14 cellular contexts compared by ENCODE assay signal in genomic region chr6:43990275-43990626, GRCh38.
DNase-seq lines count a peak whose midpoint lies in the region; ATAC-seq and TF ChIP-seq lines count a peak whose summit lies in the region.
"Had no signal": no experiment of that assay in that cellular context is flagged by ENCODE, and none has a peak within 500 bp of the region (broad histone marks: within the 10 kb centered on the region; RNA-seq: fewer than 3 reads in every experiment).

No MANE protein-coding gene starts in this region.

- no peaks in the 10 kb centered on the region for H3K9me3 Mint-ChIP-seq in MCF 10A (ENCODE audit: unreplicated experiment)
- H3K9me3 Mint-ChIP-seq: activated naive CD4-positive, alpha-beta T cell treated with anti-CD3 and anti-CD28 coated beads for 36 hours; T-cell had no signal

- no peaks in the 10 kb centered on the region for H3K27me3 ChIP-seq in breast epithelium
- no peaks in the 10 kb centered on the region for H3K27me3 ChIP-seq in body of pancreas
- no peaks in the 10 kb centered on the region for H3K27me3 ChIP-seq in mesendoderm (ENCODE audit: insufficient read depth, low read length, poor library complexity)

- H3K36me3 ChIP-seq in breast epithelium = no peaks in the 10 kb centered on the region
- H3K36me3 ChIP-seq in body of pancreas (replicated peaks in 1 of 2; ENCODE audit: insufficient read depth in 1 of 2, low read depth in 2 of 2) = no peaks in the 10 kb centered on the region
- H3K36me3 ChIP-seq in mesendoderm (ENCODE audit: control insufficient read depth, insufficient read depth, low read length) = no peaks in the 10 kb centered on the region
- H3K36me3 ChIP-seq: HAP-1 had no signal

- H3K27me3 Mint-ChIP-seq in MCF 10A (ENCODE audit: insufficient read depth, unreplicated experiment) = no peaks in the 10 kb centered on the region

- H3K9me3 ChIP-seq in breast epithelium (no peaks in the 10 kb centered on the region), body of pancreas (no peaks in the 10 kb centered on the region)
- H3K9me3 ChIP-seq: HAP-1 had no signal

- H3K9ac ChIP-seq in mesendoderm (ENCODE audit: low read length) = no peak overlapping the region

- no TSS peak for BruUV-seq in MCF 10A (replicated peaks; lab: Mats Ljungman, UMichigan)

- H4K5ac ChIP-seq in mesendoderm (ENCODE audit: low read length) = no peak overlapping the region

- H3K18ac ChIP-seq in mesendoderm (ENCODE audit: low read length) = no peak overlapping the region

- no peak overlapping the region for H4K8ac ChIP-seq in mesendoderm (ENCODE audit: low read depth, low read length)

- no peak overlapping the region for H3K4ac ChIP-seq in mesendoderm (ENCODE audit: low read depth, low read length)

- no peak overlapping the region for H3K23ac ChIP-seq in mesendoderm (ENCODE audit: low read length)

- no peak overlapping the region for H3K4me2 ChIP-seq in mesendoderm (ENCODE audit: low read length)

- TF ChIP-seq CTCF in breast epithelium (IDR thresholded peaks at IDR 0.05) = no peak
- TF ChIP-seq CTCF in MCF 10A (IDR thresholded peaks at IDR 0.05; ENCODE audit: unreplicated experiment) = no peak
- TF ChIP-seq CTCF in body of pancreas (IDR thresholded peaks at IDR 0.05) = no peak

- H3K36me3 Mint-ChIP-seq in MCF 10A (ENCODE audit: insufficient read depth, unreplicated experiment) = no peaks in the 10 kb centered on the region
- H3K36me3 Mint-ChIP-seq: T-cell had no signal

- H3K27ac ChIP-seq in breast epithelium (peak overlapping the region; percentile 51 to 52), body of pancreas (peak overlapping the region; percentile 32 to 73 (median 59)), mesendoderm (ENCODE audit: low read depth, low read length) (no peak overlapping the region)
- H3K27ac ChIP-seq: dorsolateral prefrontal cortex had no signal

- no peaks in the 10 kb centered on the region for H3K79me1 ChIP-seq in mesendoderm (ENCODE audit: low read length)

- intact Hi-C loops in breast epithelium (cut with DNase I; ENCODE audit: low total_unique reads) (loop anchor here (10.0 kb wide), 1 partner anchor 85 kb away; no protein-coding TSS in a partner anchor), MCF 10A (cut with micrococcal nuclease) (no loop called here), body of pancreas (cut with DNase I) (no loop called here)

- peaks cover 0 to 4% of the 10 kb centered on the region in 2 donors for H3K4me1 ChIP-seq in breast epithelium
- H3K4me1 ChIP-seq in body of pancreas = peaks cover 71% of the 10 kb centered on the region
- peaks cover 6% of the 10 kb centered on the region for H3K4me1 ChIP-seq in mesendoderm (ENCODE audit: control insufficient read depth, low read depth, low read length)
- H3K4me1 ChIP-seq: HAP-1 had no signal

- DNase-seq in breast epithelium (ENCODE audit: low spot score in 2 of 2) = peak in 1 of 2 donors; percentile 68
- DNase-seq in MCF 10A (ENCODE audit: unreplicated experiment) = no peak
- no peak for DNase-seq in body of pancreas
- no peak for DNase-seq in mesendoderm
- no peak for DNase-seq in effector CD8-positive, alpha-beta T cell (lab: John Stamatoyannopoulos, UW)
- no peak for DNase-seq in NCI-H774 (lab: John Stamatoyannopoulos, UW)
- DNase-seq: activated CD4-positive, alpha-beta T cell treated with anti-CD3 and anti-CD28 coated beads, Interleukin-2, amount 50 U/mL, for 4 hours; activated naive CD4-positive, alpha-beta T cell treated with anti-CD3 and anti-CD28 coated beads for 36 hours; dorsolateral prefrontal cortex; hypothalamus; T-cell had no signal

- WGBS in body of pancreas, 2 donors = 53 to 54% methylated on average over 8 to 9 of the region's 9 CpGs
- no CpG with 5 or more reads among the region's 9 CpGs for WGBS in mesendoderm (ENCODE audit: extremely low coverage, insufficient coverage, low lambda C conversion rate)

- H2BK120ac ChIP-seq in mesendoderm (ENCODE audit: low read depth, low read length) = no peak overlapping the region

- no peak for TF ChIP-seq POLR2A in breast epithelium (IDR thresholded peaks at IDR 0.05)
- TF ChIP-seq POLR2A in body of pancreas (IDR thresholded peaks at IDR 0.05) = no peak

- H3K27ac Mint-ChIP-seq in MCF 10A (ENCODE audit: low read depth, unreplicated experiment) = no peak overlapping the region
- H3K27ac Mint-ChIP-seq: activated naive CD4-positive, alpha-beta T cell treated with anti-CD3 and anti-CD28 coated beads for 36 hours; T-cell had no signal

- H3K4me3 ChIP-seq in breast epithelium (no peak overlapping the region), body of pancreas (no peak overlapping the region), mesendoderm (ENCODE audit: low read length) (no peak overlapping the region)
- H3K4me3 ChIP-seq: dorsolateral prefrontal cortex, HAP-1 had no signal

- ATAC-seq in body of pancreas (no peak), HG02798 (IDR thresholded peaks at IDR 0.05; ENCODE audit: poor library complexity, unreplicated experiment) (no peak), GM21717 (IDR thresholded peaks at IDR 0.05; ENCODE audit: unreplicated experiment) (no peak)
- ATAC-seq: T-cell had no signal

- no peak overlapping the region for H2AK5ac ChIP-seq in mesendoderm (ENCODE audit: low read length)

- no peak overlapping the region for H2BK15ac ChIP-seq in mesendoderm (replicated peaks; ENCODE audit: low read depth)

- CTCF ChIA-PET in MCF 10A (lab: Yijun Ruan, JAX) = interaction anchor here (0.7 kb wide), 1 partner anchor 14 kb away, joined by 3 read pairs; no protein-coding TSS in a partner anchor

- H3K4me3 Mint-ChIP-seq in MCF 10A (ENCODE audit: unreplicated experiment) = no peak overlapping the region
- H3K4me3 Mint-ChIP-seq: activated naive CD4-positive, alpha-beta T cell treated with anti-CD3 and anti-CD28 coated beads for 36 hours; T-cell had no signal

- H3K79me2 ChIP-seq in mesendoderm (ENCODE audit: control insufficient read depth, insufficient read depth, low read length) = no peaks in the 10 kb centered on the region

- no peaks in the 10 kb centered on the region for H3K4me1 Mint-ChIP-seq in MCF 10A (ENCODE audit: insufficient read depth, unreplicated experiment)
- H3K4me1 Mint-ChIP-seq: T-cell had no signal

- POLR2A ChIA-PET in MCF 10A (lab: Yijun Ruan, JAX) = interaction anchor here (0.8 kb wide), 1 partner anchor 17 kb away, joined by 3 read pairs; no protein-coding TSS in a partner anchor

- peak overlapping the region; percentile 42 for H3K56ac ChIP-seq in mesendoderm (ENCODE audit: low read length)

- H2BK5ac ChIP-seq in mesendoderm (ENCODE audit: low read length) = no peak overlapping the region
